22 cellular contexts compared by ENCODE assay signal in genomic region chrX:16512401-16512776, GRCh38.
DNase-seq lines count a peak whose midpoint lies in the region; ATAC-seq, FAIRE-seq and TF ChIP-seq lines count a peak whose summit lies in the region.
"Had no signal": no experiment of that assay in that cellular context is flagged by ENCODE, and none has a peak within 500 bp of the region (broad histone marks: within the 10 kb centered on the region; RNA-seq: fewer than 3 reads in every experiment).

No MANE protein-coding gene starts in this region.

- H4K91ac ChIP-seq in mesenchymal stem cell (ENCODE audit: low read length) = no peak overlapping the region

- H3K27me3 ChIP-seq in HepG2 (ENCODE audit: control insufficient read depth in 1 of 2, insufficient read depth in 2 of 2, low read length in 2 of 2) = no peaks in the 10 kb centered on the region
- H3K27me3 ChIP-seq in right lobe of liver = no peaks in the 10 kb centered on the region
- no peaks in the 10 kb centered on the region for H3K27me3 ChIP-seq in endodermal cell (ENCODE audit: control insufficient read depth, insufficient read depth, low read length, poor library complexity, severe bottlenecking)
- no peaks in the 10 kb centered on the region for H3K27me3 ChIP-seq in mesenchymal stem cell (ENCODE audit: control insufficient read depth in 1 of 2, insufficient read depth in 1 of 2, low read length in 2 of 2)
- peaks cover 43% of the 10 kb centered on the region for H3K27me3 ChIP-seq in WERI-Rb-1 (ENCODE audit: insufficient read depth, low read depth, severe bottlenecking)

- no peak overlapping the region for H2BK5ac ChIP-seq in mesenchymal stem cell (ENCODE audit: low read depth, low read length, poor library complexity, severe bottlenecking)

- H3K36me3 Mint-ChIP-seq in endodermal cell (ENCODE audit: low read depth) (peaks cover 44% of the 10 kb centered on the region), type B pancreatic cell (no peaks in the 10 kb centered on the region)
- H3K36me3 Mint-ChIP-seq: CD14-positive monocyte, IgD-negative memory B cell had no signal

- no peak for TF ChIP-seq RAD21 in HepG2 (CRISPR knock-in tag; IDR thresholded peaks at IDR 0.05)

- peak overlapping the region; percentile 34 for H3K9ac ChIP-seq in HepG2 (ENCODE audit: insufficient read depth, low read depth, low read length)
- H3K9ac ChIP-seq in endodermal cell (ENCODE audit: extremely low read depth, low read length, poor library complexity, severe bottlenecking) = no peak overlapping the region
- no peak overlapping the region for H3K9ac ChIP-seq in mesenchymal stem cell (ENCODE audit: low read length)

- no peak overlapping the region for H2BK15ac ChIP-seq in mesenchymal stem cell (ENCODE audit: low read depth, poor library complexity, severe bottlenecking)

- H3K23ac ChIP-seq in mesenchymal stem cell (ENCODE audit: low read length in 2 of 2) = no peak overlapping the region

- no peaks in the 10 kb centered on the region for H4K20me1 ChIP-seq in HepG2 (ENCODE audit: insufficient read depth, low read length)

- H2AK5ac ChIP-seq in mesenchymal stem cell (ENCODE audit: low read length, severe bottlenecking) = no peak overlapping the region

- no peaks in the 10 kb centered on the region for H3K9me3 ChIP-seq in HepG2 (ENCODE audit: low read length)
- no peaks in the 10 kb centered on the region for H3K9me3 ChIP-seq in right lobe of liver
- no peaks in the 10 kb centered on the region for H3K9me3 ChIP-seq in endodermal cell (ENCODE audit: control insufficient read depth, low read length)
- no peaks in the 10 kb centered on the region for H3K9me3 ChIP-seq in mesenchymal stem cell (ENCODE audit: control insufficient read depth, low read length)
- no peaks in the 10 kb centered on the region for H3K9me3 ChIP-seq in WERI-Rb-1 (ENCODE audit: severe bottlenecking)

- H3K9me3 Mint-ChIP-seq in endodermal cell = peaks cover 9% of the 10 kb centered on the region
- peaks cover under 1% of the 10 kb centered on the region for H3K9me3 Mint-ChIP-seq in type B pancreatic cell
- H3K9me3 Mint-ChIP-seq: IgD-negative memory B cell had no signal

- peak overlapping the region; percentile 67 for H3K4me2 ChIP-seq in HepG2 (ENCODE audit: low read depth, low read length)
- no peak overlapping the region for H3K4me2 ChIP-seq in mesenchymal stem cell (ENCODE audit: low read length, poor library complexity, severe bottlenecking)

- no peaks in the 10 kb centered on the region for H3K79me2 ChIP-seq in HepG2 (ENCODE audit: insufficient read depth, low read length)

- no peaks in the 10 kb centered on the region for H3K36me3 ChIP-seq in HepG2 (replicated peaks in 1 of 2; ENCODE audit: control insufficient read depth in 1 of 2, insufficient read depth in 2 of 2, low read length in 2 of 2)
- H3K36me3 ChIP-seq in right lobe of liver = no peaks in the 10 kb centered on the region
- no peaks in the 10 kb centered on the region for H3K36me3 ChIP-seq in endodermal cell (ENCODE audit: control insufficient read depth, insufficient read depth, low read length)
- no peaks in the 10 kb centered on the region for H3K36me3 ChIP-seq in mesenchymal stem cell (ENCODE audit: control insufficient read depth in 1 of 2, insufficient read depth in 2 of 2, low read depth in 1 of 2, low read length in 2 of 2)
- no peaks in the 10 kb centered on the region for H3K36me3 ChIP-seq in WERI-Rb-1

- no peak overlapping the region for H3K4ac ChIP-seq in mesenchymal stem cell (ENCODE audit: low read depth in 1 of 2, low read length in 2 of 2)

- H3K27me3 Mint-ChIP-seq in endodermal cell (ENCODE audit: insufficient read depth) (no peaks in the 10 kb centered on the region), type B pancreatic cell (no peaks in the 10 kb centered on the region)
- H3K27me3 Mint-ChIP-seq: B cell, IgD-negative memory B cell had no signal

- H3K18ac ChIP-seq in mesenchymal stem cell (ENCODE audit: low read depth in 1 of 2, low read length in 2 of 2) = no peak overlapping the region

- peaks cover 25% of the 10 kb centered on the region for H3K4me1 ChIP-seq in HepG2 (ENCODE audit: insufficient read depth, low read length)
- H3K4me1 ChIP-seq in right lobe of liver = no peaks in the 10 kb centered on the region
- no peaks in the 10 kb centered on the region for H3K4me1 ChIP-seq in endodermal cell (ENCODE audit: control insufficient read depth, insufficient read depth, low read length)
- H3K4me1 ChIP-seq in mesenchymal stem cell (ENCODE audit: control insufficient read depth, insufficient read depth, low read depth, low read length) = peaks cover 1% of the 10 kb centered on the region

- no peak overlapping the region for H2BK120ac ChIP-seq in mesenchymal stem cell (ENCODE audit: low read depth, low read length)

- intact Hi-C loops in HepG2 (cut with micrococcal nuclease; ENCODE audit: unreplicated experiment) = no loop called here
- intact Hi-C loops in right lobe of liver (cut with DNase I) = no loop called here

- H3K4me3 Mint-ChIP-seq in endodermal cell (peak overlapping the region; percentile 49), type B pancreatic cell (peak overlapping the region; percentile 85)
- H3K4me3 Mint-ChIP-seq: B cell, CD14-positive monocyte, IgD-negative memory B cell had no signal

- H3K4me3 ChIP-seq in HepG2 (replicated peaks in 1 of 3; ENCODE audit: insufficient read depth in 1 of 3, low read depth in 2 of 3, low read length in 3 of 3) (peak overlapping the region; percentile 8 to 50 (median 45); a peak in 5 of 6 replicates), right lobe of liver (no peak overlapping the region), endodermal cell (ENCODE audit: low read length) (no peak overlapping the region), mesenchymal stem cell (ENCODE audit: insufficient read depth in 1 of 2, low read depth in 1 of 2, low read length in 2 of 2) (no peak overlapping the region), WERI-Rb-1 (ENCODE audit: low read depth, low read length) (no peak overlapping the region)

- WGBS in HepG2 (ENCODE audit: low lambda C conversion rate) = 6% methylated on average over 4 of the region's 4 CpGs
- WGBS in right lobe of liver (ENCODE audit: insufficient coverage, low coverage, low lambda C conversion rate, missing lambda C conversion rate) = 85% methylated on average over 4 of the region's 4 CpGs
- 75 to 82% methylated on average over 1 to 3 of the region's 4 CpGs for WGBS in endodermal cell (ENCODE audit: insufficient coverage in 1 of 2, insufficient read length in 1 of 2), 2 experiments
- WGBS in mesenchymal stem cell = 96% methylated on average over 3 of the region's 4 CpGs

- ATAC-seq in HepG2 (peak; percentile 70), right lobe of liver (no peak)

- no peaks in the 10 kb centered on the region for H3K79me1 ChIP-seq in mesenchymal stem cell (replicated peaks; ENCODE audit: low read length, poor library complexity, severe bottlenecking)

- DNase-seq in HepG2 (ENCODE audit: low spot score) (peak; percentile 6), right lobe of liver (no peak), endodermal cell (peak; percentile 53), mesenchymal stem cell (no peak), type B pancreatic cell (ENCODE audit: extremely low spot score, unreplicated experiment) (no peak), cortex of kidney (lab: John Stamatoyannopoulos, UW) (no peak), NCI-H526 (lab: John Stamatoyannopoulos, UW) (no peak), WERI-Rb-1 (no peak)
- DNase-seq: EL, HCEC 1CT, NCI-H1105, NCI-H146, NCI-H2029, NCI-H2227 treated with DMSO at 0.1 percent for 48 hours, NCI-H510A, NCI-H748 treated with DMSO at 0.1 percent for 48 hours, SHP77 treated with DMSO at 0.1 percent for 48 hours had no signal

- TF ChIP-seq CTCF in HepG2 (CRISPR knock-in tag; IDR thresholded peaks at IDR 0.05) (no peak), right lobe of liver (IDR thresholded peaks at IDR 0.05) (no peak), endodermal cell (conservative IDR thresholded peaks at IDR 0.05) (no peak), type B pancreatic cell (conservative IDR thresholded peaks at IDR 0.05) (no peak), WERI-Rb-1 (IDR thresholded peaks at IDR 0.05; ENCODE audit: low read depth, low read length) (no peak)

- H4K8ac ChIP-seq in mesenchymal stem cell (ENCODE audit: low read length) = no peak overlapping the region

- in situ Hi-C loops in HepG2 (cut with HindIII; ENCODE audit: extremely low pct_ligation_motif_present, low pct_unique_long_range_greater_than_20kb) = no loop called here

- H2BK12ac ChIP-seq in mesenchymal stem cell (ENCODE audit: low read length in 2 of 2) = no peak overlapping the region

- H3K27ac ChIP-seq in HepG2 (ENCODE audit: extremely low read length, insufficient read depth, low read length) = peak overlapping the region; percentile 54
- no peak overlapping the region for H3K27ac ChIP-seq in right lobe of liver
- H3K27ac ChIP-seq in endodermal cell (ENCODE audit: low read depth, low read length) = no peak overlapping the region
- peak overlapping the region; percentile 51 for H3K27ac ChIP-seq in mesenchymal stem cell (ENCODE audit: low read length, poor library complexity, severe bottlenecking)
- H3K27ac ChIP-seq in WERI-Rb-1 = no peak overlapping the region
- H3K27ac ChIP-seq: RWPE1 had no signal

- no TSS peak for BruUV-seq in HepG2 (replicated peaks; lab: Mats Ljungman, UMichigan)

- TF ChIP-seq POLR2A in HepG2 (IDR thresholded peaks at IDR 0.05; ENCODE audit: insufficient read depth in 1 of 2, low read depth in 2 of 2, low read length in 2 of 2) (no peak), right lobe of liver (IDR thresholded peaks at IDR 0.05) (no peak)

- FAIRE-seq in HepG2 (lab: Jason Lieb, UNC) = no peak
- FAIRE-seq: D721Med had no signal

- H3K27ac Mint-ChIP-seq in endodermal cell = peak overlapping the region; percentile 53
- peak overlapping the region; percentile 68 for H3K27ac Mint-ChIP-seq in type B pancreatic cell
- H3K27ac Mint-ChIP-seq: B cell, CD14-positive monocyte, IgD-negative memory B cell had no signal

- POLR2A ChIA-PET in HepG2 (lab: Yijun Ruan, JAX) = no interaction called here

- CTCF ChIA-PET in HepG2 (lab: Yijun Ruan, JAX; ENCODE audit: low intra/inter-chr PET ratio, low total read pairs) = no interaction called here

- TF ChIP-seq EP300 in HepG2 (IDR thresholded peaks at IDR 0.05; ENCODE audit: low read depth in 2 of 2, low read length in 2 of 2) (no peak), HepG2 (CRISPR knock-in tag; IDR thresholded peaks at IDR 0.05; ENCODE audit: borderline replicate concordance) (no peak)

- H3K4me1 Mint-ChIP-seq in endodermal cell (peaks cover 39% of the 10 kb centered on the region), type B pancreatic cell (ENCODE audit: unreplicated experiment) (peaks cover 23% of the 10 kb centered on the region)
- H3K4me1 Mint-ChIP-seq: B cell, CD14-positive monocyte, IgD-negative memory B cell had no signal

- H3K14ac ChIP-seq in mesenchymal stem cell (ENCODE audit: low read length in 2 of 2) = no peak overlapping the region

- H2AFZ ChIP-seq in HepG2 (ENCODE audit: low read length) (no peak overlapping the region), mesenchymal stem cell (ENCODE audit: low read depth, low read length) (no peak overlapping the region)

Comparison
In these comparisons a context has a peak if more than half of its experiments do, and no peak if none do; other contexts are left out.
1. DNase-seq: peak in HepG2 (single experiment) and endodermal cell (single experiment); none in right lobe of liver (0 of 3), mesenchymal stem cell (single experiment), type B pancreatic cell (single experiment), cortex of kidney (single experiment), NCI-H526 (0 of 2) and WERI-Rb-1 (single experiment).
2. H3K27ac ChIP-seq: peak in HepG2 (single experiment) and mesenchymal stem cell (single experiment); none in right lobe of liver (0 of 3), endodermal cell (single experiment) and WERI-Rb-1 (single experiment).
3. H3K4me3 ChIP-seq: peak in HepG2 (3 of 3); none in right lobe of liver (0 of 3), endodermal cell (single experiment), mesenchymal stem cell (0 of 2) and WERI-Rb-1 (single experiment).